18 cellular contexts compared by ENCODE assay signal in the genomic region with DNA sequence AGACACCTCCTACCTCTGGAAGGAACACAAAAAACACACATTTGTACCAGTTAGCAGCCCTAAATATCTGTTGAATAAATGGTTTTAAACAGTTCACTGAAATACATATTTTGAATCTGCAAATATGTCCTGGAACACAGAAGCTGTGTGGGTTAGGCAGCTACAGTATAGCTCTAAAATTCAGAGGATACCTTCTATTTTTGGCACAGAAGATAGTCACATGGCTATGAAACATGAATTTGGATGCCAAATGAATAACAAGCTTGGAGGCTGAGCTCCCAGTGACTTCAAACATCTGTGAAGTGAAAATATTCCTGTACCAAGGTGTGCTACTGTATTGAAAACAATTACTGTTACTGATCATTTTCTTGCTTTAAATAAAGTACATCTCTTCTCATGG.
"Had no signal": no experiment of that assay in that cellular context is flagged by ENCODE, and none has a peak within 500 bp of the region (broad histone marks: within the 10 kb centered on the region; RNA-seq: fewer than 3 reads in every experiment).

No MANE protein-coding gene starts in this region.

- H3K27me3 ChIP-seq: pancreas, right lobe of liver, transverse colon had no signal

- H3K27ac ChIP-seq: pancreas, right lobe of liver, thoracic aorta, transverse colon had no signal

- H3K9me3 Mint-ChIP-seq: neural crest cell; stimulated activated memory B cell treated with anti-CD40 and anti-IgM and Interleukin-4, amounts not matched to agents 10 μg/mL and 1 μg/mL and 100 μg/mL, for 72 hours had no signal

- H3K36me3 ChIP-seq: pancreas, right lobe of liver, thoracic aorta, transverse colon had no signal

- H3K27ac Mint-ChIP-seq: naive thymus-derived CD4-positive, alpha-beta T cell; progenitor cell of endocrine pancreas; stimulated activated memory B cell treated with anti-CD40 and anti-IgM and Interleukin-4, amounts not matched to agents 10 μg/mL and 1 μg/mL and 100 μg/mL, for 72 hours; stimulated activated naive CD8-positive, alpha-beta T cell treated with anti-CD3 and anti-CD28 coated beads, Interleukin-15, Interleukin-2, amounts not matched to agents 100 ng/mL and 50 ng/mL, for 24 hours had no signal

- H3K4me3 ChIP-seq: pancreas, right lobe of liver, thoracic aorta, transverse colon had no signal

- H3K4me1 Mint-ChIP-seq: central memory CD8-positive, alpha-beta T cell had no signal

- DNase-seq: cortex of kidney; effector memory CD4-positive, alpha-beta T cell; left cardiac atrium; mesendoderm; naive thymus-derived CD4-positive, alpha-beta T cell; pancreas; right lobe of liver; stimulated activated CD4-positive, alpha-beta T cell treated with anti-CD3 and anti-CD28 coated beads, Interleukin-15, amount 100 ng/mL, for 24 hours; stimulated activated CD4-positive, alpha-beta T cell treated with anti-CD3 and anti-CD28 coated beads, Interleukin-1b, Interleukin-23, amount 100 ng/mL, for 48 hours; stimulated activated CD4-positive, alpha-beta T cell treated with anti-CD3 and anti-CD28 coated beads, Interleukin-4, amount 100 ng/mL, for 24 hours; transverse colon had no signal

- ATAC-seq: esophagus mucosa; naive thymus-derived CD4-positive, alpha-beta T cell; pancreas; right lobe of liver; stimulated activated memory B cell treated with anti-CD40 and anti-IgM and Interleukin-4, amounts not matched to agents 10 μg/mL and 1 μg/mL and 100 μg/mL, for 72 hours had no signal

- H3K4me1 ChIP-seq: pancreas, right lobe of liver had no signal

- H3K36me3 Mint-ChIP-seq: naive thymus-derived CD4-positive, alpha-beta T cell; stimulated activated memory B cell treated with anti-CD40 and anti-IgM and Interleukin-4, amounts not matched to agents 10 μg/mL and 1 μg/mL and 100 μg/mL, for 72 hours had no signal

- H3K9me3 ChIP-seq: pancreas, right lobe of liver, thoracic aorta, transverse colon had no signal

- H3K27me3 Mint-ChIP-seq: central memory CD8-positive, alpha-beta T cell; naive thymus-derived CD4-positive, alpha-beta T cell; progenitor cell of endocrine pancreas; stimulated activated memory B cell treated with anti-CD40 and anti-IgM and Interleukin-4, amounts not matched to agents 10 μg/mL and 1 μg/mL and 100 μg/mL, for 72 hours; stimulated activated naive CD8-positive, alpha-beta T cell treated with anti-CD3 and anti-CD28 coated beads, Interleukin-15, Interleukin-2, amounts not matched to agents 100 ng/mL and 50 ng/mL, for 24 hours had no signal

- H3K4me3 Mint-ChIP-seq: central memory CD8-positive, alpha-beta T cell; naive thymus-derived CD4-positive, alpha-beta T cell; neural crest cell; stimulated activated memory B cell treated with anti-CD40 and anti-IgM and Interleukin-4, amounts not matched to agents 10 μg/mL and 1 μg/mL and 100 μg/mL, for 72 hours; stimulated activated naive CD8-positive, alpha-beta T cell treated with anti-CD3 and anti-CD28 coated beads, Interleukin-15, Interleukin-2, amounts not matched to agents 100 ng/mL and 50 ng/mL, for 24 hours had no signal
